Comparison of ENCODE assay signal across 8 cellular contexts in the genomic region with DNA sequence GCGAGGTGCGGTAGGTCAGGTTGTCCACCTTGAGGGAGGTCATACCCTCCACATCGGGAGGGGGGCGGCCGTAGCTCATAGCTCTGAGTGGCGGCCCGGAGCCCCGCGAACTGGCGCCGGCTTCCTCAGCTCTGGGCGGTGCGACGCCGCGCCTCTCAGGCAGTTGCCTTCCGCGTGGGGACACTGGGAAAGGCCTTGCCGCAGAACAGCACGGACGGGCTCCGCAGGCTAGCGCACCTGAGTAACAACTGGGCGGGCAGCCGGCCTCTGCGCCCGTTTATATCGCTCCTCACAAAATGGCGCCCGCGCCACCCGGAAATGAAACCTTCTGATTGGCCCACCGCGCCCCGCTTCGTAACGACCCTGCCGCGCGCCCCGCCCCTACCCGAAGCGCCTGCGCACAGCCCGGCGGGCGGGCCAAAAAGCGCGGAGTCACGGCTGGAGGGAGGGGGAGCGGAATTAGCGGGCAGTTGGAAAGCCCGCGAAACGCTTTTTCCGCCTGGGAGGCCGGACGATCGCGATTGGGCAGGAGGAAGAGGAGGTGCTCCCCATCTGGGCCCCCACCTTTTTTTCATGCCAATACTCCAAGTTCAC. TPM values are rescaled to one million over a fixed set of nuclear protein-coding genes. Genes with fewer than 3 reads are reported as not detected.
DNase-seq lines count a peak whose midpoint lies in the region; ATAC-seq and TF ChIP-seq lines count a peak whose summit lies in the region.

A gene with protein sequence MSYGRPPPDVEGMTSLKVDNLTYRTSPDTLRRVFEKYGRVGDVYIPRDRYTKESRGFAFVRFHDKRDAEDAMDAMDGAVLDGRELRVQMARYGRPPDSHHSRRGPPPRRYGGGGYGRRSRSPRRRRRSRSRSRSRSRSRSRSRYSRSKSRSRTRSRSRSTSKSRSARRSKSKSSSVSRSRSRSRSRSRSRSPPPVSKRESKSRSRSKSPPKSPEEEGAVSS (minus strand): TSS at position 250 of the 594 bp plus-strand sequence. CDS start 171 bp downstream, at position 79.

- intact Hi-C loops in left cardiac atrium (cut with DNase I) = no loop called here

- DNase-seq in GM13977 (ENCODE audit: low spot score) = peak; percentile 99
- DNase-seq in NCI-H1694 (lab: John Stamatoyannopoulos, UW) = peak; percentile 99
- peak; percentile 96 for DNase-seq in amniotic stem cell (lab: John Stamatoyannopoulos, UW)
- DNase-seq in left cardiac atrium = peak; percentile 98
- peak; percentile 97 for DNase-seq in progenitor cell of endocrine pancreas (ENCODE audit: low spot score, unreplicated experiment)
- peak; percentile 99 for DNase-seq in ureter (ENCODE audit: low spot score)

- TF ChIP-seq CTCF in GM13977 (IDR thresholded peaks at IDR 0.05; ENCODE audit: extremely low read depth, insufficient read depth, missing control alignments) = no peak
- no peak for TF ChIP-seq CTCF in progenitor cell of endocrine pancreas (IDR thresholded peaks at IDR 0.05; ENCODE audit: unreplicated experiment)

- no peaks in the 10 kb centered on the region for H3K9me3 Mint-ChIP-seq in T-helper 1 cell treated with Interleukin-12 subunit alpha and Interleukin-12 subunit beta and Interleukin-4 antibody, amounts not matched to agents 30 μg/mL and 1 μg/mL, for 36 hours
- no peaks in the 10 kb centered on the region for H3K9me3 Mint-ChIP-seq in progenitor cell of endocrine pancreas (ENCODE audit: low read depth)

- H3K4me1 Mint-ChIP-seq in T-helper 1 cell treated with Interleukin-12 subunit alpha and Interleukin-12 subunit beta and Interleukin-4 antibody, amounts not matched to agents 30 μg/mL and 1 μg/mL, for 36 hours (ENCODE audit: low read depth) = peaks cover 37% of the 10 kb centered on the region
- peaks cover 37% of the 10 kb centered on the region for H3K4me1 Mint-ChIP-seq in progenitor cell of endocrine pancreas (ENCODE audit: low read depth)

- peak within 1 kb of the TSS; percentile 97 for H3K4me3 Mint-ChIP-seq in T-helper 1 cell treated with Interleukin-12 subunit alpha and Interleukin-12 subunit beta and Interleukin-4 antibody, amounts not matched to agents 30 μg/mL and 1 μg/mL, for 36 hours
- peak within 1 kb of the TSS; percentile 99 for H3K4me3 Mint-ChIP-seq in progenitor cell of endocrine pancreas (ENCODE audit: low read depth)

- in situ Hi-C loops in GM13977 (cut with MboI; ENCODE audit: low pct_unique_long_range_greater_than_20kb, low sequenced_read_pairs, unreplicated experiment) = no loop called here

- H3K36me3 Mint-ChIP-seq in T-helper 1 cell treated with Interleukin-12 subunit alpha and Interleukin-12 subunit beta and Interleukin-4 antibody, amounts not matched to agents 30 μg/mL and 1 μg/mL, for 36 hours (ENCODE audit: low read depth) = peaks cover 39% of the 10 kb centered on the region
- H3K36me3 Mint-ChIP-seq in progenitor cell of endocrine pancreas (ENCODE audit: insufficient read depth) = peaks cover 28% of the 10 kb centered on the region

- peak within 1 kb of the TSS; percentile 98 for H3K27ac Mint-ChIP-seq in T-helper 1 cell treated with Interleukin-12 subunit alpha and Interleukin-12 subunit beta and Interleukin-4 antibody, amounts not matched to agents 30 μg/mL and 1 μg/mL, for 36 hours
- peak within 1 kb of the TSS; percentile 99 for H3K27ac Mint-ChIP-seq in progenitor cell of endocrine pancreas

- H3K27me3 Mint-ChIP-seq in T-helper 1 cell treated with Interleukin-12 subunit alpha and Interleukin-12 subunit beta and Interleukin-4 antibody, amounts not matched to agents 30 μg/mL and 1 μg/mL, for 36 hours (ENCODE audit: low read depth) = no peaks in the 10 kb centered on the region
- H3K27me3 Mint-ChIP-seq in progenitor cell of endocrine pancreas = no peaks in the 10 kb centered on the region

- ATAC-seq in HG02884 (IDR thresholded peaks at IDR 0.05; ENCODE audit: unreplicated experiment) (peak; percentile 57), left cardiac atrium (peak; percentile 90 to 92)

RNA-seq across cellular contexts. Expression of the gene that starts here (rescaled TPM):
- total RNA-seq in left cardiac atrium (100 to 1,000 TPM in 1 of 2 donors, 10 to 100 TPM in 1; 78.1 to 108 TPM), progenitor cell of endocrine pancreas (265 and 276 TPM in 2 replicates), ureter (231 TPM)

Comparison
In these comparisons a context has a peak if more than half of its experiments do, and no peak if none do; other contexts are left out.
1. Peak in every context shown above with its lines: DNase-seq and ATAC-seq.